Comparison of ENCODE assay signal across 8 cellular contexts in the genomic region with DNA sequence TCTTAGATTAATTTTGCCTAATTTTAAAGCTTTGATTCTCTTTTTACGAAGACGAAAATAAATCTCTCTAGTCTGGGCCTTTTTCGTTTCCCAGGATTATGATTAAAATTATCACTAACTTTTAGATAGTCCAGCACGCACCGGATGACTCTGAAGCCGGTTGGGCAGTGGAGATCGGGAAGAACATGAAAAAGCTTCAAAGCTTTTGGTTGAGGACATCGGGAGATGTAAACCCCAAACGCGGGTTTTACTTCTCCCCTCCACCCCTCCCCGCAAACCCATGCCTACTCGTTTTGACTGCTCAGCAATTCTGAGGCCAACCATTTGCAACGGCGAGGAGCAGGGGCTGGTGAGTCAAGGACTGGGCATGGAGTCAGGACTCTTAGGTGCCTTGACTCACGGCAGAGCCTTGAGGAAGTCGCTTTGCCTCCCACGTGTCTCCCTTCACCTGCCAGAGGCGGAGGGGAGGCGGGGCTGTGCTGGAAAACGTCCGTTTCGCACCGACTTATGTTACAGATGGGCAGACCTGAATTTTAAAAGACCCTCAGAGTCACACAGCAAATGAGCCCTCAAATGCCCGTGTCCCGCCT. TPM values are rescaled to one million over a fixed set of nuclear protein-coding genes. Genes with fewer than 3 reads are reported as not detected.
DNase-seq lines count a peak whose midpoint lies in the region; ATAC-seq and TF ChIP-seq lines count a peak whose summit lies in the region.

No MANE protein-coding gene starts in this region.

- no peak for ATAC-seq in HG03565 (IDR thresholded peaks at IDR 0.05; ENCODE audit: unreplicated experiment)

- DNase-seq in NCI-H1417 (lab: John Stamatoyannopoulos, UW) (peak; percentile 71 to 81 (median 81)), NCI-H1417 treated with DMSO at 0.1 percent for 48 hours (lab: John Stamatoyannopoulos, UW) (no peak), LoVo (ENCODE audit: low spot score) (peak; percentile 91), T-helper 9 cell (peak; percentile 42), brain microvascular endothelial cell (peak; percentile 91)

- H3K4me1 ChIP-seq in skeletal muscle tissue (ENCODE audit: control insufficient read depth in 3 of 3, insufficient read depth in 3 of 3, low read length in 3 of 3): peaks cover 23 to 27% (median 25%) of the 10 kb centered on the region in 3 donors

- in situ Hi-C loops in brain microvascular endothelial cell (cut with HindIII; ENCODE audit: low pct_ligation_motif_present, low sequenced_read_pairs): no loop called here

- H3K9ac ChIP-seq in skeletal muscle tissue (ENCODE audit: low read depth in 1 of 3, low read length in 3 of 3): peak overlapping the region; percentile 77 to 93 (median 89)

- H3K27me3 ChIP-seq in brain microvascular endothelial cell (replicated peaks) (no peaks in the 10 kb centered on the region), skeletal muscle tissue (ENCODE audit: control insufficient read depth in 3 of 3, insufficient read depth in 3 of 3, low read length in 3 of 3) (no peaks in the 10 kb centered on the region)

- H3K4me3 ChIP-seq in brain microvascular endothelial cell (ENCODE audit: low read depth, low read length) (peak overlapping the region; percentile 77), iPS-18c (ENCODE audit: insufficient read depth, low read depth, low read length) (peak overlapping the region; percentile 77), skeletal muscle tissue (ENCODE audit: low read length in 3 of 3) (peak overlapping the region; percentile 78 to 91 (median 88))

- H3K36me3 ChIP-seq in brain microvascular endothelial cell (replicated peaks) (no peaks in the 10 kb centered on the region), skeletal muscle tissue (ENCODE audit: control insufficient read depth in 3 of 3, insufficient read depth in 3 of 3, low read length in 3 of 3) (no peaks in the 10 kb centered on the region)

- TF ChIP-seq CTCF in brain microvascular endothelial cell (IDR thresholded peaks at IDR 0.05; ENCODE audit: low read depth, low read length, missing control alignments): no peak

- H3K27ac ChIP-seq in brain microvascular endothelial cell (peak overlapping the region; percentile 95), skeletal muscle tissue (ENCODE audit: low read depth, low read length) (peak overlapping the region; percentile 84)

- H3K9me3 ChIP-seq in iPS-18c (ENCODE audit: control insufficient read depth, insufficient read depth, low read length) (no peaks in the 10 kb centered on the region), skeletal muscle tissue (ENCODE audit: control insufficient read depth in 3 of 3, low read length in 3 of 3) (no peaks in the 10 kb centered on the region)

RNA-seq across cellular contexts. Expression of gene DUSP14, which starts 1.0 kb away (rescaled TPM):
- 9.4 TPM for total RNA-seq in skeletal muscle tissue
